Comparison of ENCODE assay signal across 29 cellular contexts in the genomic region with DNA sequence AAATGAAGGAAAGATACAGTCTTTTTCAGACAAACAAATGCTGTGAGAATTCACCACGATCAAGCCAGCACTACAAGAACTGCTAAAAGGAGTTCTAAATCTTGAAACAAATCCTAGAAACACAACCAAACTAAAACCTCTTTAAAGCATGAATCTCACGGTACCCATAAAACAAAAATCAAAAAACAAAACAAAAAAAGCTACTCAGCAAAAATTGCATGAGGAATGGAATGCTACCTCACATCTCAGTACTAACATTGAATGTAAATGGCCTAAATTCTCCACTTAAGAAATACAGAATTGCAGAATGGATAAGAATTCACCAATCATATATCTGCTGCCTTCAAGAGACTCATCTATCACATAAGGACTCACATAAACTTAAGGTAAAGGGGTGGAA.
"Had no signal": no experiment of that assay in that cellular context is flagged by ENCODE, and none has a peak within 500 bp of the region (broad histone marks: within the 10 kb centered on the region; RNA-seq: fewer than 3 reads in every experiment).

No MANE protein-coding gene starts in this region.

- H3K4me3 ChIP-seq: stomach, suprapubic skin, testis, thoracic aorta, thyroid gland, tibial artery, tibial nerve, transverse colon, upper lobe of left lung, upper lobe of right lung, uterus, vagina had no signal

- H3K36me3 ChIP-seq: stomach, suprapubic skin, thoracic aorta, thyroid gland, tibial artery, tibial nerve, transverse colon, upper lobe of left lung, upper lobe of right lung, uterus, vagina had no signal

- FAIRE-seq: urothelium cell line had no signal

- H3K27me3 ChIP-seq: stomach, suprapubic skin, testis, thyroid gland, tibial artery, tibial nerve, transverse colon, upper lobe of left lung, upper lobe of right lung, uterus, vagina had no signal

- H3K9me3 ChIP-seq: stomach, suprapubic skin, testis, thoracic aorta, thyroid gland, tibial nerve, transverse colon, upper lobe of left lung, upper lobe of right lung, uterus, vagina had no signal

- ATAC-seq: stimulated activated effector memory CD8-positive, alpha-beta T cell treated with anti-CD3 and anti-CD28 coated beads, Interleukin-12 subunit alpha, Interleukin-12 subunit beta, amount 100 ng/mL, for 72 hours; stimulated activated memory B cell treated with anti-CD40 and anti-IgM and Interleukin-4, amounts not matched to agents 10 μg/mL and 1 μg/mL and 100 μg/mL, for 72 hours; stimulated activated naive B cell treated with anti-CD40 and anti-IgM and Interleukin-4, amounts not matched to agents 10 μg/mL and 1 μg/mL and 100 μg/mL, for 72 hours; stimulated activated naive CD8-positive, alpha-beta T cell treated with anti-CD3 and anti-CD28 coated beads, Interleukin-15, amount 100 ng/mL, for 72 hours; stimulated activated naive CD8-positive, alpha-beta T cell treated with anti-CD3 and anti-CD28 coated beads, Interleukin-15, Interleukin-2, amounts not matched to agents 100 U/mL and 50 U/mL, for 24 hours; upper lobe of right lung had no signal

- H3K4me1 Mint-ChIP-seq: stimulated activated effector memory CD8-positive, alpha-beta T cell treated with anti-CD3 and anti-CD28 coated beads, Interleukin-12 subunit alpha, Interleukin-12 subunit beta, amount 100 ng/mL, for 72 hours; stimulated activated memory B cell treated with anti-CD40 and anti-IgM and Interleukin-4, amounts not matched to agents 10 μg/mL and 1 μg/mL and 100 μg/mL, for 72 hours; stimulated activated naive B cell treated with anti-CD40 and anti-IgM and Interleukin-4, amounts not matched to agents 10 μg/mL and 1 μg/mL and 100 μg/mL, for 72 hours; stimulated activated naive CD8-positive, alpha-beta T cell treated with anti-CD3 and anti-CD28 coated beads, Interleukin-15, amount 100 ng/mL, for 72 hours had no signal

- H3K36me3 Mint-ChIP-seq: stimulated activated effector memory CD8-positive, alpha-beta T cell treated with anti-CD3 and anti-CD28 coated beads, Interleukin-12 subunit alpha, Interleukin-12 subunit beta, amount 100 ng/mL, for 72 hours; stimulated activated memory B cell treated with anti-CD40 and anti-IgM and Interleukin-4, amounts not matched to agents 10 μg/mL and 1 μg/mL and 100 μg/mL, for 72 hours; stimulated activated naive B cell treated with anti-CD40 and anti-IgM and Interleukin-4, amounts not matched to agents 10 μg/mL and 1 μg/mL and 100 μg/mL, for 72 hours; type B pancreatic cell had no signal

- H3K27ac Mint-ChIP-seq: stimulated activated effector memory CD8-positive, alpha-beta T cell treated with anti-CD3 and anti-CD28 coated beads, Interleukin-12 subunit alpha, Interleukin-12 subunit beta, amount 100 ng/mL, for 72 hours; stimulated activated memory B cell treated with anti-CD40 and anti-IgM and Interleukin-4, amounts not matched to agents 10 μg/mL and 1 μg/mL and 100 μg/mL, for 72 hours; stimulated activated naive B cell treated with anti-CD40 and anti-IgM and Interleukin-4, amounts not matched to agents 10 μg/mL and 1 μg/mL and 100 μg/mL, for 72 hours; stimulated activated naive CD8-positive, alpha-beta T cell treated with anti-CD3 and anti-CD28 coated beads, Interleukin-15, amount 100 ng/mL, for 72 hours; stimulated activated naive CD8-positive, alpha-beta T cell treated with anti-CD3 and anti-CD28 coated beads, Interleukin-15, Interleukin-2, amounts not matched to agents 100 ng/mL and 50 ng/mL, for 24 hours; type B pancreatic cell had no signal

- H3K4me1 ChIP-seq: stomach, suprapubic skin, testis, thyroid gland, tibial artery, tibial nerve, transverse colon, upper lobe of left lung, upper lobe of right lung, uterus, vagina had no signal

- H3K4me3 Mint-ChIP-seq: stimulated activated effector memory CD8-positive, alpha-beta T cell treated with anti-CD3 and anti-CD28 coated beads, Interleukin-12 subunit alpha, Interleukin-12 subunit beta, amount 100 ng/mL, for 72 hours; stimulated activated memory B cell treated with anti-CD40 and anti-IgM and Interleukin-4, amounts not matched to agents 10 μg/mL and 1 μg/mL and 100 μg/mL, for 72 hours; stimulated activated naive B cell treated with anti-CD40 and anti-IgM and Interleukin-4, amounts not matched to agents 10 μg/mL and 1 μg/mL and 100 μg/mL, for 72 hours; stimulated activated naive CD8-positive, alpha-beta T cell treated with anti-CD3 and anti-CD28 coated beads, Interleukin-15, amount 100 ng/mL, for 72 hours; stimulated activated naive CD8-positive, alpha-beta T cell treated with anti-CD3 and anti-CD28 coated beads, Interleukin-15, Interleukin-2, amounts not matched to agents 100 ng/mL and 50 ng/mL, for 24 hours; type B pancreatic cell had no signal

- H3K27me3 Mint-ChIP-seq: stimulated activated naive B cell treated with anti-CD40 and anti-IgM and Interleukin-4, amounts not matched to agents 10 μg/mL and 1 μg/mL and 100 μg/mL, for 72 hours; stimulated activated naive CD8-positive, alpha-beta T cell treated with anti-CD3 and anti-CD28 coated beads, Interleukin-15, amount 100 ng/mL, for 72 hours; stimulated activated naive CD8-positive, alpha-beta T cell treated with anti-CD3 and anti-CD28 coated beads, Interleukin-15, Interleukin-2, amounts not matched to agents 100 ng/mL and 50 ng/mL, for 24 hours; type B pancreatic cell had no signal

- DNase-seq: stimulated activated CD4-positive, alpha-beta T cell treated with anti-CD3 and anti-CD28 coated beads, Interleukin-2, amount 100 ng/mL, for 48 hours; stimulated activated CD4-positive, alpha-beta T cell treated with anti-CD3 and anti-CD28 coated beads, Interleukin-4, amount 100 ng/mL, for 1 hour; stimulated activated CD4-positive, alpha-beta T cell treated with anti-CD3 and anti-CD28 coated beads, Interleukin-4, amount 100 ng/mL, for 24 hours; stimulated activated CD4-positive, alpha-beta T cell treated with anti-CD3 and anti-CD28 coated beads, Interleukin-4, amount 100 ng/mL, for 4 hours; stimulated activated CD8-positive, alpha-beta memory T cell treated with anti-CD3 and anti-CD28 coated beads, Interleukin-4, amount 100 ng/mL, for 48 hours; stimulated activated naive B cell treated with anti-CD40 and anti-IgM and Interleukin-4, amounts not matched to agents 10 μg/mL and 1 μg/mL and 100 μg/mL, for 72 hours; stimulated activated naive CD4-positive, alpha-beta T cell; stimulated activated naive CD4-positive, alpha-beta T cell treated with Interleukin-2 at 50 U/mL for 16 hours; stimulated activated naive CD8-positive, alpha-beta T cell treated with anti-CD3 and anti-CD28 coated beads, Interleukin-15, amount 100 ng/mL, for 72 hours; stimulated activated naive CD8-positive, alpha-beta T cell treated with anti-CD3 and anti-CD28 coated beads, Interleukin-15, Interleukin-2, amounts not matched to agents 100 U/mL and 50 U/mL, for 24 hours; stomach; substantia nigra; testis; thyroid gland; tibial artery; transverse colon; trophoblast cell; upper lobe of left lung; upper lobe of right lung; uterus had no signal

- H3K27ac ChIP-seq: stomach, suprapubic skin, testis, thoracic aorta, thyroid gland, tibial artery, tibial nerve, transverse colon, upper lobe of left lung, upper lobe of right lung, uterus, vagina had no signal

- H3K9me3 Mint-ChIP-seq: type B pancreatic cell had no signal
